18 cellular contexts compared by ENCODE assay signal in the genomic region with DNA sequence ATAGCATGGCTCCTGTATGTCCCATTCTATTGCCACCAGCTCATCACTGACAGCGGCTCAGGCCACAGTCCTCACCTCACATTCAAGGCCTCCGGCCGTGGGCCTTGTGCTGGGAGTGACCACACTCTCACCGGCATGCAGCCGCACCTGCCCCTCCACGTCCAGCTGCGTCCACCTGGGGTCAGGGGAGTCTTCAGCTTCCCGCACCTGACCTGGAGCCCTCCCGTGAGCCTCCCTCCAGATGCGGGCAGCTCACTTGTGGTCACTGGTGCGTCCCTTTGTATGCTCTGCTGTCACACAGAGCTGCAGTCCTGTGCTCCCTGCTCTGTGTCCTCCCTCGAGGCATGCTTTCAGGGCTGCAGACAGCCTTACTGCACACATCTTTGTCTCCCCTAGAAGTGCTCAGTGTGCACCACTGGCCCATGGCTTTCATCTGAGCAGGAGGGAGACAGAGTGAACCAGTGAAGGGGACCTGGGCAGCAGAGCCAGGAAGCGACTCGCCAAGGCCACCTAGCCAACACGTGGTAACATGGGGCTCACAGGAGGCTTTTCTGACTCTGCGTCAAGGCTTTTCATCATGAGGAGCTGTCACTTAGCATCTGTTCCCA.
DNase-seq lines count a peak whose midpoint lies in the region; ATAC-seq, FAIRE-seq and TF ChIP-seq lines count a peak whose summit lies in the region.
"Had no signal": no experiment of that assay in that cellular context is flagged by ENCODE, and none has a peak within 500 bp of the region (broad histone marks: within the 10 kb centered on the region; RNA-seq: fewer than 3 reads in every experiment).

No MANE protein-coding gene starts in this region.

- no peak overlapping the region for H3K14ac ChIP-seq in H1 (ENCODE audit: insufficient read length)

- H3K79me1 ChIP-seq in H1 (ENCODE audit: low read depth, low read length) (no peaks in the 10 kb centered on the region), mesendoderm (ENCODE audit: low read length) (no peaks in the 10 kb centered on the region)

- no peak overlapping the region for H3K4ac ChIP-seq in H1 (replicated peaks; ENCODE audit: insufficient read length, low read depth, low read length)
- H3K4ac ChIP-seq in mesendoderm (ENCODE audit: low read depth, low read length) = no peak overlapping the region

- peak overlapping the region; percentile 37; the same call in 1 of the 2 replicates for H2BK5ac ChIP-seq in H1 (ENCODE audit: low read depth, low read length)
- peak overlapping the region; percentile 67 for H2BK5ac ChIP-seq in mesendoderm (ENCODE audit: low read length)

- H3K27me3 ChIP-seq in right atrium auricular region = no peaks in the 10 kb centered on the region
- no peaks in the 10 kb centered on the region for H3K27me3 ChIP-seq in H1 (replicated peaks in 1 of 4; ENCODE audit: control insufficient read depth in 3 of 4, extremely low read depth in 1 of 4, insufficient read depth in 3 of 4, low read length in 3 of 4)
- no peaks in the 10 kb centered on the region for H3K27me3 ChIP-seq in mesendoderm (ENCODE audit: insufficient read depth, low read length, poor library complexity)
- no peaks in the 10 kb centered on the region for H3K27me3 ChIP-seq in thyroid gland
- H3K27me3 ChIP-seq in gastroesophageal sphincter = peaks cover 7% of the 10 kb centered on the region
- H3K27me3 ChIP-seq: BE2C had no signal

- H2BK120ac ChIP-seq in H1 (replicated peaks; ENCODE audit: low read depth, low read length) = no peak overlapping the region
- H2BK120ac ChIP-seq in mesendoderm (ENCODE audit: low read depth, low read length) = no peak overlapping the region

- H4K8ac ChIP-seq in H1 (ENCODE audit: extremely low read depth, insufficient read depth, low read length) (peak overlapping the region; percentile 0; the same call in 1 of the 2 replicates), mesendoderm (ENCODE audit: low read depth, low read length) (no peak overlapping the region)

- ATAC-seq in Right ventricle myocardium inferior (peak; percentile 28), gastroesophageal sphincter (no peak)
- ATAC-seq: HCT116, HepG2 had no signal

- H3K56ac ChIP-seq in H1 (replicated peaks; ENCODE audit: insufficient read length, low read depth, low read length) (no peak overlapping the region), mesendoderm (ENCODE audit: low read length) (peak overlapping the region; percentile 75)

- DNase-seq in Right ventricle myocardium inferior (ENCODE audit: missing footprints) = no peak
- DNase-seq in right atrium auricular region (ENCODE audit: low spot score) = no peak
- no peak for DNase-seq in H1 (ENCODE audit: low read depth in 1 of 2, low spot score in 2 of 2)
- no peak for DNase-seq in mesendoderm
- peak; percentile 19 to 29 for DNase-seq in thyroid gland
- DNase-seq in activated CD8-positive, alpha-beta memory T cell treated with anti-CD3 and anti-CD28 coated beads, Interleukin-2, amount 50 U/mL, for 4 hours = no peak
- no peak for DNase-seq in Kasumi-1 (lab: John Stamatoyannopoulos, UW)
- DNase-seq: BE2C; Caco-2; CD8-positive, alpha-beta memory T cell; DND-41; GDM1 had no signal

- H3K9me3 ChIP-seq in right atrium auricular region = no peaks in the 10 kb centered on the region
- no peaks in the 10 kb centered on the region for H3K9me3 ChIP-seq in H1 (ENCODE audit: insufficient read depth in 2 of 2, low read depth in 1 of 2, low read length in 1 of 2)
- no peaks in the 10 kb centered on the region for H3K9me3 ChIP-seq in thyroid gland
- no peaks in the 10 kb centered on the region for H3K9me3 ChIP-seq in gastroesophageal sphincter
- H3K9me3 ChIP-seq: BE2C had no signal

- H3K4me3 ChIP-seq in right atrium auricular region (no peak overlapping the region), H1 (ENCODE audit: extremely low read depth in 1 of 4, insufficient read depth in 2 of 4, low read depth in 3 of 4, low read length in 4 of 4) (no peak overlapping the region), mesendoderm (ENCODE audit: low read length) (no peak overlapping the region), thyroid gland (replicated peaks in 1 of 3) (no peak overlapping the region), gastroesophageal sphincter (no peak overlapping the region)

- TF ChIP-seq POLR2A in H1 (IDR thresholded peaks at IDR 0.05; ENCODE audit: control extremely low read depth in 1 of 2, low read depth in 2 of 2, low read length in 2 of 2) (no peak), thyroid gland (IDR thresholded peaks at IDR 0.05) (no peak), gastroesophageal sphincter (IDR thresholded peaks at IDR 0.05) (no peak)

- no peak overlapping the region for H4K91ac ChIP-seq in H1 (replicated peaks; ENCODE audit: insufficient read length, low read length)

- TF ChIP-seq CTCF in right atrium auricular region (IDR thresholded peaks at IDR 0.05) (no peak), H1 (IDR thresholded peaks at IDR 0.05; ENCODE audit: control extremely low read depth in 1 of 3, insufficient read depth in 1 of 3, low read depth in 1 of 3, low read length in 3 of 3) (no peak), thyroid gland (IDR thresholded peaks at IDR 0.05) (no peak), gastroesophageal sphincter (IDR thresholded peaks at IDR 0.05) (no peak)

- TF ChIP-seq EP300 in H1 (IDR thresholded peaks at IDR 0.05; ENCODE audit: borderline replicate concordance in 1 of 2, low read depth in 2 of 2, low read length in 2 of 2) (no peak), gastroesophageal sphincter (IDR thresholded peaks at IDR 0.05) (no peak)

- H3K27ac ChIP-seq in right atrium auricular region = no peak overlapping the region
- no peak overlapping the region for H3K27ac ChIP-seq in H1 (ENCODE audit: low read depth, low read length)
- H3K27ac ChIP-seq in mesendoderm (ENCODE audit: low read depth, low read length) = no peak overlapping the region
- H3K27ac ChIP-seq in thyroid gland = peak overlapping the region in 1 of 3 donors; percentile 7
- no peak overlapping the region for H3K27ac ChIP-seq in gastroesophageal sphincter

- no peak overlapping the region for H3K4me2 ChIP-seq in H1 (ENCODE audit: insufficient read depth in 1 of 2, low read depth in 2 of 2, low read length in 2 of 2)
- no peak overlapping the region for H3K4me2 ChIP-seq in mesendoderm (ENCODE audit: low read length)

- H3K4me1 ChIP-seq in right atrium auricular region (no peaks in the 10 kb centered on the region), H1 (replicated peaks in 1 of 4; ENCODE audit: control insufficient read depth in 3 of 4, insufficient read depth in 4 of 4, low read length in 3 of 4) (peaks cover 4 to 13% (median 10%) of the 10 kb centered on the region in 4 experiments), mesendoderm (ENCODE audit: control insufficient read depth, low read depth, low read length) (peaks cover 12% of the 10 kb centered on the region), thyroid gland (peaks cover 0 to 27% of the 10 kb centered on the region in 2 donors), gastroesophageal sphincter (peaks cover 0 to 6% (median 3%) of the 10 kb centered on the region in 3 donors)

- H2BK15ac ChIP-seq in H1 (ENCODE audit: low read length) (0 out of 2 replicates have a peak overlapping the region, but pooled peaks have one; percentile 82), mesendoderm (replicated peaks; ENCODE audit: low read depth) (no peak overlapping the region)

- H3K9ac ChIP-seq in H1 (replicated peaks in 1 of 4; ENCODE audit: extremely low read depth in 1 of 4, low read depth in 3 of 4, low read length in 3 of 4) (no peak overlapping the region), mesendoderm (ENCODE audit: low read length) (no peak overlapping the region)

- peak overlapping the region; percentile 62; the same call in 1 of the 2 replicates for H2BK12ac ChIP-seq in H1 (ENCODE audit: low read depth, low read length)

- no peak overlapping the region for H4K5ac ChIP-seq in H1 (ENCODE audit: insufficient read length, low read depth, low read length)
- H4K5ac ChIP-seq in mesendoderm (ENCODE audit: low read length) = no peak overlapping the region

- no peaks in the 10 kb centered on the region for H4K20me1 ChIP-seq in H1 (replicated peaks in 1 of 2; ENCODE audit: control insufficient read depth in 1 of 2, insufficient read depth in 2 of 2, low read length in 2 of 2)

- POLR2A ChIA-PET in H1 (lab: Charles Lee; ENCODE audit: partially characterized antibody) = no interaction called here

- no peaks in the 10 kb centered on the region for H3K23me2 ChIP-seq in H1 (ENCODE audit: low read depth, low read length)

- no peak overlapping the region; the same call in 1 of the 2 replicates for H2BK20ac ChIP-seq in H1 (ENCODE audit: low read length)

- no peak for TF ChIP-seq RAD21 in H1 (IDR thresholded peaks at IDR 0.05 in 1 of 2, conservative IDR thresholded peaks at IDR 0.05 in 1 of 2; ENCODE audit: low read depth in 2 of 2, low read length in 2 of 2)

- H2AFZ ChIP-seq in H1 (ENCODE audit: low read length) = no peak overlapping the region

- no peaks in the 10 kb centered on the region for H3K36me3 ChIP-seq in right atrium auricular region
- H3K36me3 ChIP-seq in H1 (ENCODE audit: control insufficient read depth in 2 of 4, insufficient read depth in 4 of 4, low read length in 3 of 4) = no peaks in the 10 kb centered on the region
- H3K36me3 ChIP-seq in mesendoderm (ENCODE audit: control insufficient read depth, insufficient read depth, low read length) = no peaks in the 10 kb centered on the region
- no peaks in the 10 kb centered on the region for H3K36me3 ChIP-seq in thyroid gland
- no peaks in the 10 kb centered on the region for H3K36me3 ChIP-seq in gastroesophageal sphincter
- H3K36me3 ChIP-seq: BE2C had no signal

- intact Hi-C loops in Right ventricle myocardium inferior (cut with DNase I) = no loop called here
- intact Hi-C loops in thyroid gland (cut with DNase I) = no loop called here

- WGBS in H1 (ENCODE audit: extremely low coverage in 1 of 2, insufficient coverage in 1 of 2, insufficient read length in 1 of 2, insufficient replicate concordance in 2 of 2, low coverage in 1 of 2, low lambda C conversion rate in 2 of 2, missing lambda C conversion rate in 1 of 2), 2 experiments = 90% methylated on average over 16 of the region's 16 CpGs; no CpG with 5 or more reads in 1 of the 2 experiments
- no CpG with 5 or more reads among the region's 16 CpGs for WGBS in mesendoderm (ENCODE audit: extremely low coverage, insufficient coverage, low lambda C conversion rate)
- 64 to 69% methylated on average over 15 to 16 of the region's 16 CpGs for WGBS in thyroid gland, 2 donors
- 72% methylated on average over 3 of the region's 16 CpGs; no CpG with 5 or more reads in 1 of the 2 donors for WGBS in gastroesophageal sphincter (ENCODE audit: low coverage in 1 of 2), 2 donors

- no peak for FAIRE-seq in H1 (lab: Jason Lieb, UNC)
- FAIRE-seq: A204.1, H54, HepG2, HTR-8/SVneo had no signal

- H3K18ac ChIP-seq in H1 (ENCODE audit: extremely low read depth, low read length) (no peak overlapping the region), mesendoderm (ENCODE audit: low read length) (no peak overlapping the region)

- H3K79me2 ChIP-seq in H1 (ENCODE audit: control insufficient read depth in 1 of 2, insufficient read depth in 2 of 2, low read length in 2 of 2) (no peaks in the 10 kb centered on the region), mesendoderm (ENCODE audit: control insufficient read depth, insufficient read depth, low read length) (no peaks in the 10 kb centered on the region)

- H2AK5ac ChIP-seq in H1 (ENCODE audit: low read depth, low read length) = no peak overlapping the region
- H2AK5ac ChIP-seq in mesendoderm (ENCODE audit: low read length) = peak overlapping the region; percentile 97

- CTCF ChIA-PET in H1 (lab: Charles Lee; ENCODE audit: partially characterized antibody) = interaction anchor here (0.5 to 5.1 kb wide), 6 partner anchors 10 to 531 kb away, joined by 3 to 22 read pairs (median 4); no protein-coding TSS in a partner anchor

- H3K23ac ChIP-seq in H1 (ENCODE audit: insufficient read length) = no peak overlapping the region
- H3K23ac ChIP-seq in mesendoderm (ENCODE audit: low read length) = no peak overlapping the region

Comparison
In these comparisons a context has a peak if more than half of its experiments do, and no peak if none do; other contexts are left out.
1. DNase-seq: peak in thyroid gland (2 of 2); none in Right ventricle myocardium inferior (single experiment), right atrium auricular region (single experiment), H1 (0 of 2), mesendoderm (single experiment), activated CD8-positive, alpha-beta memory T cell treated with anti-CD3 and anti-CD28 coated beads, Interleukin-2, amount 50 U/mL, for 4 hours (single experiment) and Kasumi-1 (0 of 2).